In genomic region chr16:19135201-19135838, GRCh38 we compare ENCODE assay signal across 23 cellular contexts. TPM values are rescaled to one million over a fixed set of nuclear protein-coding genes. Genes with fewer than 3 reads are reported as not detected.
DNase-seq lines count a peak whose midpoint lies in the region; ATAC-seq and TF ChIP-seq lines count a peak whose summit lies in the region.
"Had no signal": no experiment of that assay in that cellular context is flagged by ENCODE, and none has a peak within 500 bp of the region (broad histone marks: within the 10 kb centered on the region; RNA-seq: fewer than 3 reads in every experiment).

No MANE protein-coding gene starts in this region.

- no peaks in the 10 kb centered on the region for H3K36me3 Mint-ChIP-seq in Calu3 (ENCODE audit: insufficient read depth, unreplicated experiment)
- no peaks in the 10 kb centered on the region for H3K36me3 Mint-ChIP-seq in mesothelial cell of epicardium
- H3K36me3 Mint-ChIP-seq: CD8-positive, alpha-beta memory T cell; natural killer cell treated with Interleukin-12 subunit alpha and Interleukin-12 subunit beta and Interleukin-15 and Interleukin-18, amount 100 ng/mL, for 72 hours; stimulated activated effector memory CD8-positive, alpha-beta T cell treated with anti-CD3 and anti-CD28 coated beads, Interleukin-12 subunit alpha, Interleukin-12 subunit beta, amount 100 ng/mL, for 72 hours had no signal

- H3K27me3 Mint-ChIP-seq in Calu3 (ENCODE audit: unreplicated experiment) (no peaks in the 10 kb centered on the region), mesothelial cell of epicardium (ENCODE audit: low read depth) (no peaks in the 10 kb centered on the region)

- CTCF ChIA-PET in Calu3 (lab: Charles Lee) = interaction anchor here (1.1 to 1.2 kb wide), 2 partner anchors 28 to 49 kb away, joined by 4 to 6 read pairs; no protein-coding TSS in a partner anchor

- intact Hi-C loops in Calu3 (cut with micrococcal nuclease; ENCODE audit: unreplicated experiment) = no loop called here

- H3K4me3 Mint-ChIP-seq in Calu3 (ENCODE audit: low read depth, unreplicated experiment) (no peak overlapping the region), mesothelial cell of epicardium (no peak overlapping the region)
- H3K4me3 Mint-ChIP-seq: activated CD8-positive, alpha-beta T cell treated with anti-CD3 and anti-CD28 coated beads for 36 hours; activated naive CD4-positive, alpha-beta T cell treated with anti-CD3 and anti-CD28 coated beads for 36 hours; CD8-positive, alpha-beta memory T cell; H9; natural killer cell treated with Interleukin-12 subunit alpha and Interleukin-12 subunit beta and Interleukin-15 and Interleukin-18, amount 100 ng/mL, for 72 hours; stimulated activated effector memory CD8-positive, alpha-beta T cell treated with anti-CD3 and anti-CD28 coated beads, Interleukin-12 subunit alpha, Interleukin-12 subunit beta, amount 100 ng/mL, for 72 hours; T-helper 2 cell treated with Interferon-gamma antibody and Interleukin-4, amounts not matched to agents 5 μg/mL and 100 μg/mL, for 36 hours had no signal

- no peak for DNase-seq in Calu3
- peak; percentile 39 for DNase-seq in NCI-H345 treated with DMSO at 0.1 percent for 48 hours (lab: John Stamatoyannopoulos, UW; ENCODE audit: unreplicated experiment)
- DNase-seq in epithelial cell of esophagus (ENCODE audit: low read depth) = peak; percentile 37
- DNase-seq in mesothelial cell of epicardium (ENCODE audit: low spot score in 2 of 2, unreplicated experiment in 2 of 2) = no peak
- DNase-seq in epidermal melanocyte (ENCODE audit: insufficient read length, low spot score) = no peak
- no peak for DNase-seq in kidney tubule cell (ENCODE audit: low spot score)
- no peak for DNase-seq in NCI-H128 (lab: John Stamatoyannopoulos, UW; ENCODE audit: unreplicated experiment)
- DNase-seq: activated CD8-positive, alpha-beta T cell treated with anti-CD3 and anti-CD28 coated beads for 36 hours; activated naive CD4-positive, alpha-beta T cell treated with anti-CD3 and anti-CD28 coated beads for 36 hours; CD8-positive, alpha-beta memory T cell; DMS 273 treated with DMSO at 0.1 percent for 48 hours; H9; Karpas-422; NCI-H1436; NCI-H524 treated with DMSO at 0.1 percent for 48 hours; ovary; SIG-M5 had no signal

- H3K4me1 Mint-ChIP-seq in Calu3 (ENCODE audit: low read depth, unreplicated experiment) (peaks cover 63% of the 10 kb centered on the region), mesothelial cell of epicardium (peaks cover 52% of the 10 kb centered on the region)

- no TSS peak for BruUV-seq in Calu3 (replicated peaks; lab: Mats Ljungman, UMichigan)

- no peak overlapping the region for H3K4me3 ChIP-seq in epithelial cell of esophagus (ENCODE audit: low read length)
- H3K4me3 ChIP-seq: GM12878, ovary had no signal

- no peak for ATAC-seq in HG03439 (IDR thresholded peaks at IDR 0.05; ENCODE audit: unreplicated experiment)
- ATAC-seq: activated CD8-positive, alpha-beta T cell treated with anti-CD3 and anti-CD28 coated beads for 36 hours; GM12878; natural killer cell treated with Interleukin-12 subunit alpha and Interleukin-12 subunit beta and Interleukin-15 and Interleukin-18, amount 100 ng/mL, for 72 hours; stimulated activated effector memory CD8-positive, alpha-beta T cell treated with anti-CD3 and anti-CD28 coated beads, Interleukin-12 subunit alpha, Interleukin-12 subunit beta, amount 100 ng/mL, for 72 hours had no signal

- H3K9me3 Mint-ChIP-seq in Calu3 (ENCODE audit: low read depth, unreplicated experiment) (no peaks in the 10 kb centered on the region), mesothelial cell of epicardium (no peaks in the 10 kb centered on the region)
- H3K9me3 Mint-ChIP-seq: activated CD8-positive, alpha-beta T cell treated with anti-CD3 and anti-CD28 coated beads for 36 hours; activated naive CD4-positive, alpha-beta T cell treated with anti-CD3 and anti-CD28 coated beads for 36 hours; CD8-positive, alpha-beta memory T cell; H9; natural killer cell treated with Interleukin-12 subunit alpha and Interleukin-12 subunit beta and Interleukin-15 and Interleukin-18, amount 100 ng/mL, for 72 hours; stimulated activated effector memory CD8-positive, alpha-beta T cell treated with anti-CD3 and anti-CD28 coated beads, Interleukin-12 subunit alpha, Interleukin-12 subunit beta, amount 100 ng/mL, for 72 hours; T-helper 2 cell treated with Interferon-gamma antibody and Interleukin-4, amounts not matched to agents 5 μg/mL and 100 μg/mL, for 36 hours had no signal

- TF ChIP-seq CTCF in Calu3 (IDR thresholded peaks at IDR 0.05; ENCODE audit: unreplicated experiment) (no peak), epithelial cell of esophagus (IDR thresholded peaks at IDR 0.05; ENCODE audit: insufficient read depth, low read depth, low read length, missing control alignments) (no peak), mesothelial cell of epicardium (IDR thresholded peaks at IDR 0.05; ENCODE audit: unreplicated experiment) (no peak)

- H3K27ac Mint-ChIP-seq in Calu3 (ENCODE audit: unreplicated experiment) = peak overlapping the region; percentile 59
- H3K27ac Mint-ChIP-seq in mesothelial cell of epicardium = peak overlapping the region; percentile 39
- H3K27ac Mint-ChIP-seq: activated CD8-positive, alpha-beta T cell treated with anti-CD3 and anti-CD28 coated beads for 36 hours; activated naive CD4-positive, alpha-beta T cell treated with anti-CD3 and anti-CD28 coated beads for 36 hours; CD8-positive, alpha-beta memory T cell; natural killer cell treated with Interleukin-12 subunit alpha and Interleukin-12 subunit beta and Interleukin-15 and Interleukin-18, amount 100 ng/mL, for 72 hours; stimulated activated effector memory CD8-positive, alpha-beta T cell treated with anti-CD3 and anti-CD28 coated beads, Interleukin-12 subunit alpha, Interleukin-12 subunit beta, amount 100 ng/mL, for 72 hours; T-helper 2 cell treated with Interferon-gamma antibody and Interleukin-4, amounts not matched to agents 5 μg/mL and 100 μg/mL, for 36 hours had no signal

RNA-seq across cellular contexts. Expression of gene ITPRIPL2, which starts 21.6 kb away (rescaled TPM):
- total RNA-seq in Calu3 (2022) (73.1 and 86.0 TPM in 2 replicates), mesothelial cell of epicardium (39.2 to 40.0 TPM (median 39.3 TPM) in 3 replicates)

RNA-seq across cellular contexts. Expression of gene SYT17, which starts 32.7 kb away (rescaled TPM):
- 10.6 and 16.6 TPM in 2 replicates for total RNA-seq in Calu3 (2022)
- total RNA-seq in mesothelial cell of epicardium = 7.4 to 8.6 TPM (median 7.5 TPM) in 3 replicates
- total RNA-seq: activated naive CD4-positive, alpha-beta T cell treated with anti-CD3 and anti-CD28 coated beads for 36 hours; CD8-positive, alpha-beta memory T cell; HepG2; natural killer cell treated with Interleukin-12 subunit alpha and Interleukin-12 subunit beta and Interleukin-15 and Interleukin-18, amount 100 ng/mL, for 72 hours had no signal

Comparison
In these comparisons a context has a peak if more than half of its experiments do, and no peak if none do; other contexts are left out.
1. DNase-seq: peak in NCI-H345 treated with DMSO at 0.1 percent for 48 hours (single experiment) and epithelial cell of esophagus (single experiment); none in Calu3 (single experiment), mesothelial cell of epicardium (0 of 2), epidermal melanocyte (single experiment), kidney tubule cell (single experiment) and NCI-H128 (single experiment).